In the genomic region with DNA sequence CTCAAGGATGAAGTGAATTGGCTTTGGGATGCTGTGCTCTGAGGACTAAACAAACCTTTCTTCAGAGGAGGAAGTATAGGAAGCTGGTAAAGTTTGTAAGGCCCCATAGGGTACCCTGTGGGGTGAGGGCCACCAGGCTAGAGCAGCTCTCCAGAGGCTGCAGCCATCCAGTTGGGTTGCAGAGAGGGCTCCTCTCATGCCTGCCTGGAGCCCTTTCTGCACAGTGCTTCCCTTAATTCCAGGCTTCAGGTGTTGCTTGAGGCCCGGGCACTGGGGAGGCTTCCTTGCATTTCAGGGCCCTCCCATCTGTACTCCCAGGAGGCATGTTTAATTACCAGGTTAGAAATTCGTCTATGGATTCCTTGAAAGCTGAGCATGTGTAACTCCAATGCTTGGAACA, we compare ENCODE assay signal across 18 cellular contexts.
"Had no signal": no experiment of that assay in that cellular context is flagged by ENCODE, and none has a peak within 500 bp of the region (broad histone marks: within the 10 kb centered on the region; RNA-seq: fewer than 3 reads in every experiment).

No MANE protein-coding gene starts in this region.

- H3K27ac ChIP-seq: colonic mucosa, hepatocyte, ovary, right atrium auricular region, tibial artery, upper lobe of right lung had no signal

- H3K27me3 Mint-ChIP-seq: stimulated activated naive CD8-positive, alpha-beta T cell treated with anti-CD3 and anti-CD28 coated beads, Interleukin-15, Interleukin-2, amounts not matched to agents 100 ng/mL and 50 ng/mL, for 24 hours had no signal

- H3K9me3 ChIP-seq: colonic mucosa, mucosa of descending colon, ovary, right atrium auricular region, tibial artery, upper lobe of right lung had no signal

- H3K27me3 ChIP-seq: colonic mucosa, hepatocyte, ovary, right atrium auricular region, tibial artery, upper lobe of right lung had no signal

- DNase-seq: colonic mucosa; dermis blood vessel endothelial cell; effector CD4-positive, alpha-beta T cell; foreskin melanocyte; mammary epithelial cell; mucosa of descending colon; natural killer cell; nucleus accumbens; ovary; stimulated activated CD4-positive, alpha-beta T cell treated with anti-CD3 and anti-CD28 coated beads, Interleukin-4, amount 100 ng/mL, for 1 hour; upper lobe of right lung had no signal

- H3K9me3 Mint-ChIP-seq: natural killer cell; neural crest cell; stimulated activated memory B cell treated with anti-CD40 and anti-IgM and Interleukin-4, amounts not matched to agents 10 μg/mL and 1 μg/mL and 100 μg/mL, for 72 hours; stimulated activated naive CD8-positive, alpha-beta T cell treated with anti-CD3 and anti-CD28 coated beads, Interleukin-15, Interleukin-2, amounts not matched to agents 100 ng/mL and 50 ng/mL, for 24 hours had no signal

- ATAC-seq: mucosa of descending colon; natural killer cell; stimulated activated memory B cell treated with anti-CD40 and anti-IgM and Interleukin-4, amounts not matched to agents 10 μg/mL and 1 μg/mL and 100 μg/mL, for 72 hours; upper lobe of right lung had no signal

- H3K4me3 ChIP-seq: colonic mucosa, hepatocyte, mucosa of descending colon, ovary, right atrium auricular region, smooth muscle cell, tibial artery, upper lobe of right lung had no signal

- H3K36me3 ChIP-seq: colonic mucosa, ovary, right atrium auricular region, tibial artery, upper lobe of right lung had no signal

- H3K4me3 Mint-ChIP-seq: natural killer cell; neural crest cell; stimulated activated memory B cell treated with anti-CD40 and anti-IgM and Interleukin-4, amounts not matched to agents 10 μg/mL and 1 μg/mL and 100 μg/mL, for 72 hours; stimulated activated naive CD8-positive, alpha-beta T cell treated with anti-CD3 and anti-CD28 coated beads, Interleukin-15, Interleukin-2, amounts not matched to agents 100 ng/mL and 50 ng/mL, for 24 hours had no signal

- H3K4me1 Mint-ChIP-seq: natural killer cell; neural crest cell; stimulated activated memory B cell treated with anti-CD40 and anti-IgM and Interleukin-4, amounts not matched to agents 10 μg/mL and 1 μg/mL and 100 μg/mL, for 72 hours had no signal

- H3K27ac Mint-ChIP-seq: natural killer cell; stimulated activated memory B cell treated with anti-CD40 and anti-IgM and Interleukin-4, amounts not matched to agents 10 μg/mL and 1 μg/mL and 100 μg/mL, for 72 hours; stimulated activated naive CD8-positive, alpha-beta T cell treated with anti-CD3 and anti-CD28 coated beads, Interleukin-15, Interleukin-2, amounts not matched to agents 100 ng/mL and 50 ng/mL, for 24 hours had no signal

- H3K36me3 Mint-ChIP-seq: natural killer cell; stimulated activated memory B cell treated with anti-CD40 and anti-IgM and Interleukin-4, amounts not matched to agents 10 μg/mL and 1 μg/mL and 100 μg/mL, for 72 hours had no signal

- H3K4me1 ChIP-seq: colonic mucosa, right atrium auricular region had no signal
